29 cellular contexts compared by ENCODE assay signal in the genomic region with DNA sequence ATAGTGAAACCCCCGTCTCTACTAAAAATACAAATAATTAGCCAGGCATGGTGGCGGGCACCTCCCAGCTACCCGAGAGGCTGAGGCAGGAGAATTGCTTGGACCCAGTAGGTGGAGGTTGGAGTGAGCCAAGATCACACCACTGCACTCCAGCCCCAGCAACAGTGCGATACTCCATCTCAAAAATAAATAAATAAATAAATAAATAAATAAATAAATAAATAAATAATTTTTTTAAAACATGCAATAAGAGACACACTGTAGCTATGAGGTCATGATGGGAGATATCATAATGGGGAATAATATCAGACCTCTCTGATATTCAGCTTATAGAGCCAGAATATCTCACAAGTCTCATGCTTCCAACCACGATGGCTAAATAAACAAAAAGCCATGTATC.
"Had no signal": no experiment of that assay in that cellular context is flagged by ENCODE, and none has a peak within 500 bp of the region (broad histone marks: within the 10 kb centered on the region; RNA-seq: fewer than 3 reads in every experiment).

No MANE protein-coding gene starts in this region.

- H3K4me3 ChIP-seq: colonic mucosa, coronary artery, dorsolateral prefrontal cortex, esophagus muscularis mucosa, esophagus squamous epithelium, gastrocnemius medialis, gastroesophageal sphincter, heart left ventricle, heart right ventricle, hepatocyte had no signal

- H3K27ac ChIP-seq: colonic mucosa, coronary artery, dorsolateral prefrontal cortex, epithelial cell of prostate, esophagus muscularis mucosa, esophagus squamous epithelium, foreskin keratinocyte, gastrocnemius medialis, gastroesophageal sphincter, heart left ventricle, heart right ventricle had no signal

- FAIRE-seq: colon, endometrium, endothelial cell of umbilical vein, frontal cortex had no signal

- DNase-seq: colonic mucosa; cortex of kidney; dermis blood vessel endothelial cell; dorsolateral prefrontal cortex; effector CD4-positive, alpha-beta T cell; effector CD8-positive, alpha-beta T cell; effector memory CD4-positive, alpha-beta T cell; effector memory CD8-positive, alpha-beta T cell; endodermal cell; erythroblast; esophagus squamous epithelium; foreskin fibroblast; foreskin keratinocyte; foreskin melanocyte; gastrocnemius medialis; glutamatergic neuron; head of caudate nucleus; heart left ventricle; heart right ventricle had no signal

- ATAC-seq: effector memory CD8-positive, alpha-beta T cell; esophagus mucosa; foreskin keratinocyte; gastrocnemius medialis; gastroesophageal sphincter; heart left ventricle; heart right ventricle had no signal

- H3K36me3 ChIP-seq: colonic mucosa, esophagus muscularis mucosa, esophagus squamous epithelium, gastrocnemius medialis, gastroesophageal sphincter, heart left ventricle, heart right ventricle had no signal

- H3K4me1 ChIP-seq: esophagus muscularis mucosa, gastrocnemius medialis, gastroesophageal sphincter, heart left ventricle, heart right ventricle had no signal

- H3K27me3 ChIP-seq: colonic mucosa, esophagus squamous epithelium, foreskin keratinocyte, gastrocnemius medialis, hepatocyte had no signal

- H3K4me2 ChIP-seq: hepatocyte had no signal

- H3K9me3 ChIP-seq: colonic mucosa, esophagus muscularis mucosa, esophagus squamous epithelium, gastrocnemius medialis, gastroesophageal sphincter, heart left ventricle, heart right ventricle had no signal
